In genomic region chrX:16946361-16946964, GRCh38 we compare ENCODE assay signal across 8 cellular contexts. TPM values are rescaled to one million over a fixed set of nuclear protein-coding genes. Genes with fewer than 3 reads are reported as not detected.
DNase-seq lines count a peak whose midpoint lies in the region; ATAC-seq and TF ChIP-seq lines count a peak whose summit lies in the region.

Gene REPS2, plus strand, starts transcription at chrX:16946658. Its CDS starts 204 bp downstream, at chrX:16946862.

- H4K20me1 ChIP-seq in GM23248 (ENCODE audit: insufficient read depth) = no peaks in the 10 kb centered on the region

- no peaks in the 10 kb centered on the region for H3F3A ChIP-seq in GM23248 (ENCODE audit: insufficient read depth)

- H3K36me3 ChIP-seq in GM23248 (ENCODE audit: low read depth) (no peaks in the 10 kb centered on the region), SJCRH30 (no peaks in the 10 kb centered on the region)

- H3K9me2 ChIP-seq in GM23248 (ENCODE audit: insufficient read depth) = no peaks in the 10 kb centered on the region

- H3K9ac ChIP-seq in GM23248 = no peak within 1 kb of the TSS

- peaks cover 3% of the 10 kb centered on the region for H3K4me1 Mint-ChIP-seq in neural crest cell
- H3K4me1 Mint-ChIP-seq in stimulated activated naive CD8-positive, alpha-beta T cell treated with anti-CD3 and anti-CD28 coated beads, Interleukin-15, amount 100 ng/mL, for 72 hours = no peaks in the 10 kb centered on the region

- no peaks in the 10 kb centered on the region for H3K9me3 Mint-ChIP-seq in neural crest cell
- no peaks in the 10 kb centered on the region for H3K9me3 Mint-ChIP-seq in stimulated activated naive CD8-positive, alpha-beta T cell treated with anti-CD3 and anti-CD28 coated beads, Interleukin-15, amount 100 ng/mL, for 72 hours

- peak within 1 kb of the TSS; percentile 65 for H2AFZ ChIP-seq in GM23248

- no peak for TF ChIP-seq CTCF in foreskin keratinocyte (conservative IDR thresholded peaks at IDR 0.05)
- no peak for TF ChIP-seq CTCF in neural crest cell (conservative IDR thresholded peaks at IDR 0.05)

- H3K4me1 ChIP-seq in GM23248 (ENCODE audit: insufficient read depth) (no peaks in the 10 kb centered on the region), SJCRH30 (peaks cover 4% of the 10 kb centered on the region; the same call in 1 of the 2 replicates), foreskin keratinocyte (peaks cover under 1% of the 10 kb centered on the region)

- 5 to 15% methylated on average over 4 to 20 of the region's 71 CpGs for WGBS in GM23248 (ENCODE audit: low coverage in 1 of 2, low lambda C conversion rate in 2 of 2, missing lambda C conversion rate in 2 of 2), 2 experiments

- H3K9me3 ChIP-seq in GM23248 (ENCODE audit: low read depth) (no peaks in the 10 kb centered on the region), SJCRH30 (replicated peaks) (no peaks in the 10 kb centered on the region)

- no peaks in the 10 kb centered on the region for H3K79me2 ChIP-seq in GM23248 (ENCODE audit: insufficient read depth)

- in situ Hi-C loops in GM23248 (cut with MboI) = no loop called here

- DNase-seq in DMS53 treated with DMSO at 0.1 percent for 48 hours (lab: John Stamatoyannopoulos, UW; ENCODE audit: unreplicated experiment) (peak; percentile 67), GM23248 (peak; percentile 73), Kasumi-1 (lab: John Stamatoyannopoulos, UW) (peak; percentile 4 to 29), SJCRH30 (peak; percentile 82 to 86), activated gamma-delta T cell treated with Interleukin-2 at 50 U/mL for 16 hours (peak; percentile 63), foreskin keratinocyte (peak; percentile 27 to 44), neural crest cell (ENCODE audit: low read depth, low spot score) (peak; percentile 61)
- peak; percentile 43 to 63 for DNase-seq in stimulated activated naive CD8-positive, alpha-beta T cell treated with anti-CD3 and anti-CD28 coated beads, Interleukin-15, amount 100 ng/mL, for 72 hours

- H3K4me3 Mint-ChIP-seq in neural crest cell = peak within 1 kb of the TSS; percentile 93
- peak within 1 kb of the TSS; percentile 83 to 85 for H3K4me3 Mint-ChIP-seq in stimulated activated naive CD8-positive, alpha-beta T cell treated with anti-CD3 and anti-CD28 coated beads, Interleukin-15, amount 100 ng/mL, for 72 hours

- H3K27me3 ChIP-seq in GM23248 (replicated peaks; ENCODE audit: insufficient read depth) (peaks cover 5% of the 10 kb centered on the region; the same call in 1 of the 2 replicates), SJCRH30 (0 out of 2 replicates have a peak, but pooled peaks cover 4% of the 10 kb centered on the region), foreskin keratinocyte (no peaks in the 10 kb centered on the region)

- no peaks in the 10 kb centered on the region for H3K36me3 Mint-ChIP-seq in neural crest cell (ENCODE audit: low read depth)

- H3K4me3 ChIP-seq in GM23248 (peak within 1 kb of the TSS; percentile 66), SJCRH30 (peak within 1 kb of the TSS; percentile 66)

- H3K4me2 ChIP-seq in GM23248 (ENCODE audit: unreplicated experiment) = peak within 1 kb of the TSS; percentile 53

- peaks cover 80% of the 10 kb centered on the region for H3K27me3 Mint-ChIP-seq in neural crest cell (ENCODE audit: low read depth)
- peaks cover 8% of the 10 kb centered on the region for H3K27me3 Mint-ChIP-seq in stimulated activated naive CD8-positive, alpha-beta T cell treated with anti-CD3 and anti-CD28 coated beads, Interleukin-15, amount 100 ng/mL, for 72 hours

- no peak within 1 kb of the TSS for H3K27ac Mint-ChIP-seq in neural crest cell (ENCODE audit: unreplicated experiment)
- H3K27ac Mint-ChIP-seq in stimulated activated naive CD8-positive, alpha-beta T cell treated with anti-CD3 and anti-CD28 coated beads, Interleukin-15, amount 100 ng/mL, for 72 hours = no peak within 1 kb of the TSS

- peak; percentile 98 for ATAC-seq in foreskin keratinocyte
- ATAC-seq in stimulated activated naive CD8-positive, alpha-beta T cell treated with anti-CD3 and anti-CD28 coated beads, Interleukin-15, amount 100 ng/mL, for 72 hours = peak; percentile 96

- H3K27ac ChIP-seq in GM23248 (no peak within 1 kb of the TSS), SJCRH30 (no peak within 1 kb of the TSS), foreskin keratinocyte (no peak within 1 kb of the TSS)

RNA-seq across cellular contexts. Expression of gene REPS2, which starts in this region (rescaled TPM):
- total RNA-seq in GM23248 (2014; rRNA removed; shearing (Covaris generic)) = 0.11 TPM in 1 of 2 replicates, not detected in the other
- polyA plus RNA-seq in GM23248 (2016; fragmentation: Nextera tagmentation; extraction: Ambion mirVana) (0.03 TPM in 2 replicates), foreskin keratinocyte (1.4 and 2.7 TPM in 2 replicates)
- 1.7 and 1.8 TPM in 2 replicates for total RNA-seq in SJCRH30 (2014; rRNA removed; shearing (Covaris generic))
- total RNA-seq in foreskin keratinocyte (2.0 and 4.2 TPM in 2 replicates), neural crest cell (0.27 and 0.58 TPM in 2 replicates)

Comparison
In these comparisons a context has a peak if more than half of its experiments do, and no peak if none do; other contexts are left out.
1. Peak in DNase-seq, H3K4me3 ChIP-seq and H3K4me2 ChIP-seq in GM23248; RNA of the gene not detected or under 1 TPM.
2. Peak in DNase-seq in neural crest cell; RNA of the gene not detected or under 1 TPM.
3. DNase-seq: peak in every context shown above with its lines; median percentile 84 in SJCRH30; 73 in GM23248; 67 in DMS53 treated with DMSO at 0.1 percent for 48 hours; 63 in activated gamma-delta T cell treated with Interleukin-2 at 50 U/mL for 16 hours; 61 in neural crest cell; 53 in stimulated activated naive CD8-positive, alpha-beta T cell treated with anti-CD3 and anti-CD28 coated beads, Interleukin-15, amount 100 ng/mL, for 72 hours; 36 in foreskin keratinocyte; 16 in Kasumi-1.